ENCODE assay signal across 26 cellular contexts in genomic region chr11:73528013-73528412, GRCh38.
DNase-seq lines count a peak whose midpoint lies in the region; ATAC-seq, FAIRE-seq and TF ChIP-seq lines count a peak whose summit lies in the region.
"Had no signal": no experiment of that assay in that cellular context is flagged by ENCODE, and none has a peak within 500 bp of the region (broad histone marks: within the 10 kb centered on the region; RNA-seq: fewer than 3 reads in every experiment).

No MANE protein-coding gene starts in this region.

- H2BK20ac ChIP-seq in H1 (ENCODE audit: low read length) = no peak overlapping the region

- H3K23me2 ChIP-seq in H1 (ENCODE audit: low read depth, low read length) = no peaks in the 10 kb centered on the region

- H3K27ac ChIP-seq in KOPT-K1 (ENCODE audit: low read depth, low read length, poor library complexity, severe bottlenecking) (peak overlapping the region; percentile 69), H1 (ENCODE audit: low read depth, low read length) (no peak overlapping the region), pancreas (peak overlapping the region; percentile 53 to 60 (median 54))

- H3K18ac ChIP-seq in H1 (ENCODE audit: extremely low read depth, low read length) = no peak overlapping the region

- POLR2A ChIA-PET in H1 (lab: Charles Lee; ENCODE audit: partially characterized antibody) = interaction anchor here (1.4 kb wide), 1 partner anchor 120 kb away, joined by 4 read pairs; no protein-coding TSS in a partner anchor

- peaks cover 3% of the 10 kb centered on the region; the same call in 1 of the 2 replicates for H3K79me1 ChIP-seq in H1 (ENCODE audit: low read depth, low read length)

- no peak overlapping the region for H3K23ac ChIP-seq in H1 (ENCODE audit: insufficient read length)

- no peak overlapping the region for H2BK15ac ChIP-seq in H1 (ENCODE audit: low read length)

- TF ChIP-seq POLR2A in H1 (IDR thresholded peaks at IDR 0.05; ENCODE audit: control extremely low read depth in 1 of 2, low read depth in 2 of 2, low read length in 2 of 2) = no peak
- no peak for TF ChIP-seq POLR2A in H54 (IDR thresholded peaks at IDR 0.05; ENCODE audit: low read depth, low read length)

- H2AK5ac ChIP-seq in H1 (ENCODE audit: low read depth, low read length) = no peak overlapping the region

- H3K4me2 ChIP-seq in H1 (ENCODE audit: insufficient read depth in 1 of 2, low read depth in 2 of 2, low read length in 2 of 2) = no peak overlapping the region; a peak in 1 of 4 replicates

- H2BK12ac ChIP-seq in H1 (ENCODE audit: low read depth, low read length) = no peak overlapping the region

- CTCF ChIA-PET in H1 (lab: Charles Lee; ENCODE audit: partially characterized antibody) = interaction anchor here (0.7 to 2.4 kb wide), 2 partner anchors 48 to 461 kb away, joined by 6 to 8 read pairs; no protein-coding TSS in a partner anchor

- no peak overlapping the region for H3K4me3 ChIP-seq in H1 (ENCODE audit: extremely low read depth in 1 of 4, insufficient read depth in 2 of 4, low read depth in 3 of 4, low read length in 4 of 4)
- no peak overlapping the region for H3K4me3 ChIP-seq in pancreas

- no peak overlapping the region for H2AFZ ChIP-seq in H1 (ENCODE audit: low read length)

- no peak overlapping the region for H3K14ac ChIP-seq in H1 (ENCODE audit: insufficient read length)

- WGBS in H1 (ENCODE audit: extremely low coverage in 1 of 2, insufficient coverage in 1 of 2, insufficient read length in 1 of 2, insufficient replicate concordance in 2 of 2, low coverage in 1 of 2, low lambda C conversion rate in 2 of 2, missing lambda C conversion rate in 1 of 2), 2 experiments = 92% methylated on average over 5 of the region's 5 CpGs; no CpG with 5 or more reads in 1 of the 2 experiments
- 87 to 88% methylated on average over 5 of the region's 5 CpGs for WGBS in pancreas, 2 donors

- no peak for TF ChIP-seq EP300 in H1 (IDR thresholded peaks at IDR 0.05; ENCODE audit: borderline replicate concordance in 1 of 2, low read depth in 2 of 2, low read length in 2 of 2)

- H4K5ac ChIP-seq in H1 (ENCODE audit: insufficient read length, low read depth, low read length) = no peak overlapping the region

- no peak overlapping the region for H4K8ac ChIP-seq in H1 (ENCODE audit: extremely low read depth, insufficient read depth, low read length)

- peaks cover 0 to 21% (median 12%) of the 10 kb centered on the region in 4 experiments; a peak in 6 of 7 replicates for H3K4me1 ChIP-seq in H1 (replicated peaks in 1 of 4; ENCODE audit: control insufficient read depth in 3 of 4, insufficient read depth in 4 of 4, low read length in 3 of 4)
- H3K4me1 ChIP-seq in pancreas = no peaks in the 10 kb centered on the region

- H3K27me3 ChIP-seq in H1 (replicated peaks in 1 of 4; ENCODE audit: control insufficient read depth in 3 of 4, extremely low read depth in 1 of 4, insufficient read depth in 3 of 4, low read length in 3 of 4) (no peaks in the 10 kb centered on the region), pancreas (no peaks in the 10 kb centered on the region)

- no peak overlapping the region for H3K4ac ChIP-seq in H1 (replicated peaks; ENCODE audit: insufficient read length, low read depth, low read length)

- H3K56ac ChIP-seq in H1 (replicated peaks; ENCODE audit: insufficient read length, low read depth, low read length) = no peak overlapping the region

- no peak for ATAC-seq in pancreas
- ATAC-seq: activated CD8-positive, alpha-beta T cell treated with anti-CD3 and anti-CD28 coated beads, Interleukin-2, amount 10 ng/mL, durations not matched to agents 7 days and 5 days; activated naive CD4-positive, alpha-beta T cell treated with anti-CD3 and anti-CD28 coated beads, Interleukin-2, amount 50 U/mL, for 72 hours; HepG2; naive thymus-derived CD8-positive, alpha-beta T cell had no signal

- no peak for TF ChIP-seq CTCF in H1 (IDR thresholded peaks at IDR 0.05; ENCODE audit: control extremely low read depth in 1 of 3, insufficient read depth in 1 of 3, low read depth in 1 of 3, low read length in 3 of 3)
- TF ChIP-seq CTCF in pancreas (IDR thresholded peaks at IDR 0.05) = no peak

- no peaks in the 10 kb centered on the region for H4K20me1 ChIP-seq in H1 (replicated peaks in 1 of 2; ENCODE audit: control insufficient read depth in 1 of 2, insufficient read depth in 2 of 2, low read length in 2 of 2)

- H3K79me2 ChIP-seq in H1 (ENCODE audit: control insufficient read depth in 1 of 2, insufficient read depth in 2 of 2, low read length in 2 of 2) = peaks cover 0 to 8% of the 10 kb centered on the region in 2 experiments; a peak in 2 of 4 replicates

- FAIRE-seq in H1 (lab: Jason Lieb, UNC) (no peak), pancreas (lab: Jason Lieb, UNC) (no peak), H54 (lab: Jason Lieb, UNC) (no peak)
- FAIRE-seq: HepG2, RCC 7860 had no signal

- DNase-seq in ELF-1 (ENCODE audit: low read depth, low spot score) (peak; percentile 25), H1 (ENCODE audit: low read depth in 1 of 2, low spot score in 2 of 2) (no peak), pancreas (no peak), OCI-M1 (lab: John Stamatoyannopoulos, UW) (no peak), H54 (ENCODE audit: insufficient read length, low spot score) (no peak), SKM-1 treated with dmso at 0.1 percent for 144 hours (lab: John Stamatoyannopoulos, UW; ENCODE audit: unreplicated experiment) (no peak), NCI-H187 treated with DMSO at 0.1 percent for 48 hours (lab: John Stamatoyannopoulos, UW) (no peak)
- DNase-seq: activated CD4-positive, alpha-beta T cell treated with anti-CD3 and anti-CD28 coated beads for 1 hour; activated CD8-positive, alpha-beta T cell treated with anti-CD3 and anti-CD28 coated beads, Interleukin-2, amount 10 ng/mL, durations not matched to agents 7 days and 5 days; aorta; Calu3; caudate nucleus; DMS79 treated with DMSO at 0.1 percent for 48 hours; HFFc6; islet precursor cell; left ventricle myocardium superior; naive thymus-derived CD8-positive, alpha-beta T cell; NCI-H1694; NCI-H2171 treated with DMSO at 0.1 percent for 48 hours; NCI-H524; NK-92 treated with Interleukin-12 subunit alpha and Interleukin-12 subunit beta, amount 100 ng/mL, for 24 hours; retina had no signal

- H2BK120ac ChIP-seq in H1 (replicated peaks; ENCODE audit: low read depth, low read length) = no peak overlapping the region

- intact Hi-C loops in pancreas (cut with DNase I) = no loop called here

- no peak overlapping the region for H2BK5ac ChIP-seq in H1 (ENCODE audit: low read depth, low read length)

- TF ChIP-seq RAD21 in H1 (IDR thresholded peaks at IDR 0.05 in 1 of 2, conservative IDR thresholded peaks at IDR 0.05 in 1 of 2; ENCODE audit: low read depth in 2 of 2, low read length in 2 of 2) = no peak

- H3K9ac ChIP-seq in H1 (replicated peaks in 1 of 4; ENCODE audit: extremely low read depth in 1 of 4, low read depth in 3 of 4, low read length in 3 of 4) = no peak overlapping the region

- H3K36me3 ChIP-seq in KOPT-K1 (ENCODE audit: insufficient read depth, low read length) (no peaks in the 10 kb centered on the region), H1 (ENCODE audit: control insufficient read depth in 2 of 4, insufficient read depth in 4 of 4, low read length in 3 of 4) (no peaks in the 10 kb centered on the region; a peak in 2 of 8 replicates), pancreas (no peaks in the 10 kb centered on the region)

- no peaks in the 10 kb centered on the region for H3K9me3 ChIP-seq in KOPT-K1 (ENCODE audit: insufficient read depth, low read length, poor library complexity, severe bottlenecking)
- H3K9me3 ChIP-seq in H1 (ENCODE audit: insufficient read depth in 2 of 2, low read depth in 1 of 2, low read length in 1 of 2) = peaks cover 5 to 9% of the 10 kb centered on the region in 2 experiments; a peak in 2 of 4 replicates
- no peaks in the 10 kb centered on the region for H3K9me3 ChIP-seq in pancreas

- H4K91ac ChIP-seq in H1 (replicated peaks; ENCODE audit: insufficient read length, low read length) = no peak overlapping the region

TF ChIP-seq in H1, 55 proteins besides CTCF, POLR2A, EP300 and RAD21:
- TF ChIP-seq TEAD4 (IDR thresholded peaks at IDR 0.05; ENCODE audit: low read depth, low read length) (no peak), YY1 (IDR thresholded peaks at IDR 0.05; ENCODE audit: low read depth, low read length) (peak; percentile 67; the same call in 1 of the 2 replicates)
